Comparison of ENCODE assay signal across 9 cellular contexts in the genomic region with DNA sequence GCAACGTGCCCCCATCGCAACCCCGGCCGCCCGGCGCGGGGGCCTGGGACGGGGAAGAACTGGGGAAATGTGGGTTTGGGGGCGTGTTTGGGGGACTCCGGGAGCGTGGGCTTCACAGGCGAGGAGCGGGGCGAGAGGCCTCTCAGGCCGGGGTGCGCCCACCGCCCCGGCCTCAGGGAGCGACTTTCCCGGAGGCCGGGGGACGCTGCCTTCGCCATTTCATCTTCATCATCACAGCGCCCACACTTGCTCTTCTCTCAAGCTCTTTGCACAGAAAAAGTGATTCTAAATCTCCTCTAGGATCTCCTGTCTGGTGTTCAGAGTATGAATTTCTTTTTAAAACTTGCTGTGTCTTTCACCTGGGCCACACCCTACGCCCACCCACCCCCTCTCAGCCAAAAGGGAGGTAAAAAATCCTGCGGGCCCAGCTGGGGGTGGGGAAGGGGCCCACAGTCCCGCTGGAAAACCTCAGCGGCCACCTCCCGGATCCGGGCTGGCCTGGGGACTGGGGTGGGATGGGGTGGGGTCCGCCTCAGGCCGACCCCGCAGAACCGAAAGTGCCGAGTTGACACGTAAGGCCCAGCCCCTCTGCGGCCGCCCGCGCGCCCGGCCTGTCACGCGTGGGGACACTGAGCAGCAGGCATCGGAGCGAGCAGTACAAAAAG. TPM values are rescaled to one million over a fixed set of nuclear protein-coding genes. Genes with fewer than 3 reads are reported as not detected.
A peak's percentile ranks its signal among the peaks of the same experiment; 100 is the strongest.
DNase-seq lines count a peak whose midpoint lies in the region; ATAC-seq and TF ChIP-seq lines count a peak whose summit lies in the region.
"Had no signal": no experiment of that assay in that cellular context is flagged by ENCODE, and none has a peak within 500 bp of the region (broad histone marks: within the 10 kb centered on the region; RNA-seq: fewer than 3 reads in every experiment).

No MANE protein-coding gene starts in this region.

- TF ChIP-seq CTCF in body of pancreas (IDR thresholded peaks at IDR 0.05) (no peak), left lung (IDR thresholded peaks at IDR 0.05) (no peak), testis (IDR thresholded peaks at IDR 0.05) (no peak)

- ATAC-seq in body of pancreas (peak; percentile 0), left lung (peak; percentile 7), GM21717 (IDR thresholded peaks at IDR 0.05; ENCODE audit: unreplicated experiment) (no peak), GM18519 (IDR thresholded peaks at IDR 0.05; ENCODE audit: low FRiP score, unreplicated experiment) (no peak)

- peaks cover 25% of the 10 kb centered on the region for H3K36me3 ChIP-seq in KOPT-K1 (ENCODE audit: insufficient read depth, low read length)
- peaks cover 0 to 4% of the 10 kb centered on the region in 2 donors for H3K36me3 ChIP-seq in body of pancreas (replicated peaks in 1 of 2; ENCODE audit: insufficient read depth in 1 of 2, low read depth in 2 of 2)
- peaks cover 0 to 24% of the 10 kb centered on the region in 2 donors for H3K36me3 ChIP-seq in left lung
- H3K36me3 ChIP-seq in testis (ENCODE audit: low read depth, missing control alignments) = no peaks in the 10 kb centered on the region

- peaks cover 40% of the 10 kb centered on the region for H3K4me1 ChIP-seq in body of pancreas
- H3K4me1 ChIP-seq in left lung = peaks cover 15 to 56% of the 10 kb centered on the region in 2 donors
- H3K4me1 ChIP-seq in testis = peaks cover 13% of the 10 kb centered on the region

- DNase-seq in stimulated activated CD4-positive, alpha-beta T cell treated with anti-CD3 and anti-CD28 coated beads, Interleukin-4, amount 100 ng/mL, for 48 hours (ENCODE audit: low read depth in 2 of 2) = peak; percentile 38 to 44
- DNase-seq in stimulated activated CD4-positive, alpha-beta T cell treated with anti-CD3 and anti-CD28 coated beads, Interleukin-12 subunit alpha, Interleukin-12 subunit beta, amount 100 ng/mL, for 4 hours = no peak
- DNase-seq in body of pancreas (peak in 1 of 4 donors; percentile 10), left lung (peak; percentile 34 to 87), testis (no peak)

- no peak for TF ChIP-seq POLR2A in body of pancreas (IDR thresholded peaks at IDR 0.05)
- no peak for TF ChIP-seq POLR2A in testis (IDR thresholded peaks at IDR 0.05)

- intact Hi-C loops in body of pancreas (cut with DNase I) = no loop called here
- intact Hi-C loops in left lung (cut with DNase I) = no loop called here
- intact Hi-C loops in testis (cut with DNase I; ENCODE audit: low total_unique reads) = no loop called here

- H3K4me3 ChIP-seq in body of pancreas (peak overlapping the region; percentile 37 to 63), left lung (peak overlapping the region; percentile 71 to 90), testis (peak overlapping the region; percentile 73 to 84)

- 1% methylated on average over 28 to 45 of the region's 46 CpGs for WGBS in body of pancreas, 2 donors
- WGBS in testis, 2 donors = 1% methylated on average over 37 of the region's 46 CpGs

- H3K27me3 ChIP-seq in body of pancreas = no peaks in the 10 kb centered on the region
- H3K27me3 ChIP-seq in left lung = no peaks in the 10 kb centered on the region
- H3K27me3 ChIP-seq in testis = no peaks in the 10 kb centered on the region

- H3K9me3 ChIP-seq in KOPT-K1 (ENCODE audit: insufficient read depth, low read length, poor library complexity, severe bottlenecking) = no peaks in the 10 kb centered on the region
- H3K9me3 ChIP-seq in body of pancreas = no peaks in the 10 kb centered on the region
- H3K9me3 ChIP-seq in left lung = no peaks in the 10 kb centered on the region
- H3K9me3 ChIP-seq in testis = no peaks in the 10 kb centered on the region

- H3K27ac ChIP-seq in KOPT-K1 (ENCODE audit: low read depth, low read length, poor library complexity, severe bottlenecking) (peak overlapping the region; percentile 99), body of pancreas (peak overlapping the region; percentile 93 to 100 (median 97)), left lung (peak overlapping the region; percentile 99 to 100), testis (peak overlapping the region; percentile 95 to 100)

RNA-seq across cellular contexts. Expression of a gene that starts 7.4 kb away (rescaled TPM):
- total RNA-seq in body of pancreas (10 to 100 TPM; 11.9 to 28.3 TPM), left lung (10 to 100 TPM; 36.8 to 43.1 TPM), testis (10 to 100 TPM; 76.1 to 98.9 TPM)
- polyA plus RNA-seq in testis (ENCODE audit: insufficient read depth, low read depth, low replicate concordance) = 59.2 TPM

RNA-seq across cellular contexts. Expression of a gene that starts 28.6 kb away (rescaled TPM):
- total RNA-seq in body of pancreas (not detected), left lung (under 1 TPM; 0.24 to 0.70 TPM), testis (1 to 10 TPM; 2.1 to 2.9 TPM)
- 4.1 TPM for polyA plus RNA-seq in testis (ENCODE audit: insufficient read depth, low read depth, low replicate concordance)
- total RNA-seq: left cardiac atrium had no signal

Comparison
In these comparisons a context has a peak if more than half of its experiments do, and no peak if none do; other contexts are left out.
1. DNase-seq: peak in stimulated activated CD4-positive, alpha-beta T cell treated with anti-CD3 and anti-CD28 coated beads, Interleukin-4, amount 100 ng/mL, for 48 hours (2 of 2) and left lung (2 of 2); none in stimulated activated CD4-positive, alpha-beta T cell treated with anti-CD3 and anti-CD28 coated beads, Interleukin-12 subunit alpha, Interleukin-12 subunit beta, amount 100 ng/mL, for 4 hours (single experiment) and testis (single experiment).
2. ATAC-seq: peak in body of pancreas (single experiment) and left lung (single experiment); none in GM21717 (single experiment) and GM18519 (single experiment).
3. Peak in every context shown above with its lines, with median percentiles within 50 percentile points of each other: H3K27ac ChIP-seq and H3K4me3 ChIP-seq.